In genomic region chr15:90300988-90301715, GRCh38 we compare ENCODE assay signal across 8 cellular contexts. TPM values are rescaled to one million over a fixed set of nuclear protein-coding genes. Genes with fewer than 3 reads are reported as not detected.
A peak's percentile ranks its signal among the peaks of the same experiment; 100 is the strongest.
DNase-seq lines count a peak whose midpoint lies in the region; ATAC-seq and TF ChIP-seq lines count a peak whose summit lies in the region.

No MANE protein-coding gene starts in this region.

- H3K9me3 ChIP-seq in lung (ENCODE audit: control insufficient read depth in 2 of 2, insufficient read depth in 1 of 2, low read length in 1 of 2) = peaks cover 0 to 2% of the 10 kb centered on the region in 2 donors

- H3K27ac ChIP-seq in cingulate gyrus (ENCODE audit: low read depth, low read length) (peak overlapping the region; percentile 30), lung (ENCODE audit: low read depth in 1 of 2, low read length in 1 of 2) (no peak overlapping the region)

- DNase-seq in ELR (ENCODE audit: low read depth) = peak; percentile 68
- DNase-seq in LoVo (ENCODE audit: low spot score) = peak; percentile 60
- DNase-seq in activated CD4-positive, alpha-beta T cell treated with anti-CD3 and anti-CD28 coated beads for 24 hours (ENCODE audit: low read depth in 2 of 2) = peak; percentile 40 to 59
- DNase-seq in lung (ENCODE audit: low spot score) = peak; percentile 64
- DNase-seq in stimulated activated CD8-positive, alpha-beta memory T cell treated with anti-CD3 and anti-CD28 coated beads, Interleukin-7, amount 100 ng/mL, for 1 hour (ENCODE audit: low read depth in 2 of 2) = peak; percentile 30 to 37

- no peaks in the 10 kb centered on the region for H3K27me3 ChIP-seq in lung (ENCODE audit: control insufficient read depth, insufficient read depth)

- no peak for ATAC-seq in lung (ENCODE audit: insufficient read depth, low FRiP score)
- ATAC-seq in GM21723 (IDR thresholded peaks at IDR 0.05; ENCODE audit: unreplicated experiment) = no peak
- no peak for ATAC-seq in GM18868 (IDR thresholded peaks at IDR 0.05; ENCODE audit: unreplicated experiment)

- H3K36me3 ChIP-seq in lung (ENCODE audit: control insufficient read depth in 2 of 2, insufficient read depth in 2 of 2, low read length in 2 of 2) = no peaks in the 10 kb centered on the region

- H3K4me1 ChIP-seq in lung (ENCODE audit: control insufficient read depth in 2 of 2, insufficient read depth in 2 of 2, low read length in 2 of 2) = peaks cover 0 to 8% of the 10 kb centered on the region in 2 donors

- no peak overlapping the region for H3K4me3 ChIP-seq in lung

- peak; percentile 35 for TF ChIP-seq CTCF in lung (IDR thresholded peaks at IDR 0.05; ENCODE audit: control extremely low read depth, extremely low read depth)

- 68 to 69% methylated on average over 21 of the region's 21 CpGs for WGBS in lung, 2 donors

RNA-seq across cellular contexts. Expression of gene NGRN, which starts 35.7 kb away (rescaled TPM):
- 10 to 100 TPM; 85.2 to 89.2 TPM for total RNA-seq in lung
- 10 to 100 TPM; 55.2 to 57.3 TPM for polyA plus RNA-seq in lung

RNA-seq across cellular contexts. Expression of gene ZNF774, which starts 50.9 kb away (rescaled TPM):
- total RNA-seq in lung = 1 to 10 TPM; 2.5 to 4.9 TPM
- 1 to 10 TPM; 1.6 to 1.9 TPM for polyA plus RNA-seq in lung

RNA-seq across cellular contexts. Expression of gene TTLL13, which starts 51.8 kb away (rescaled TPM):
- total RNA-seq in lung = 1 to 10 TPM in 1 of 2 donors, under 1 TPM in 1; 0.34 to 1.4 TPM
- under 1 TPM; 0.11 to 0.12 TPM for polyA plus RNA-seq in lung
